ENCODE assay signal across 1 cellular context in genomic region chr16:2143874-2144485, GRCh38.
TF ChIP-seq lines count a peak whose summit lies in the region.

No MANE protein-coding gene starts in this region.

TF ChIP-seq in GM23338, 12 proteins besides CTCF, POLR2A, EP300 and RAD21 (continued from another document):
- no peak for TF ChIP-seq ZNF462 (CRISPR knock-in tag; IDR thresholded peaks at IDR 0.05)
- no peak for TF ChIP-seq ZNF114 (CRISPR knock-in tag; IDR thresholded peaks at IDR 0.05)
